ENCODE assay signal across 10 cellular contexts in the genomic region with DNA sequence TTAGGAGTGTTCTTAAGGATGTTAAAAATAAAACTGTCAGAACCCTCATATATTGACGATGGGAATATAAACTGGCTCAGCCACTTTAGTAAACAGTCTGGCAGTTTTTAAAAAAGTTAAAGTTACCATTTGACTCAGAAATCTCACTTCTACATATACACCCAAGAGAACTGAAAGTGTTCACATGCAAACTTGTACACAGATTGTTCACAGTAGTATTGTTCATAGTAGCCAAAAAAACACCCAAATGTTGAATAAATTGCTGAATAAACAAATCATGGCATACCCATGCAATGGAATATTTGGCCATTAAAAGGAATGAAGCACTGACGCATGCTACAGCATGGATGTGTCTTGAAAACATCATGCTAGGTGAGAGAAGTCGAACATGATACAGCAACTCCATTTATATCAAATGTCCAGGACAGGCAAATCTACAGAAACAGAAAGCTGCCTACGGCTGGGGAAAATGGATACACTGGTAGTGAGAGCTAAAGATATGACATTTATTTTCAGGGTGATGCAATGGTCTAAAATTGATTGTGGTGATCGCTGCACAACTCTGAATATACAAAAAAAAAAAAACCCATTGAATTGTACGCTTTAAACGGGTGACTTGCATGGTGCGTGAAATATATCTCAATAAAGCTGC. TPM values are rescaled to one million over a fixed set of nuclear protein-coding genes. Genes with fewer than 3 reads are reported as not detected.
DNase-seq lines count a peak whose midpoint lies in the region; ATAC-seq, FAIRE-seq and TF ChIP-seq lines count a peak whose summit lies in the region.
"Had no signal": no experiment of that assay in that cellular context is flagged by ENCODE, and none has a peak within 500 bp of the region (broad histone marks: within the 10 kb centered on the region; RNA-seq: fewer than 3 reads in every experiment).

No MANE protein-coding gene starts in this region.

- H3K4me1 Mint-ChIP-seq in brain: peaks cover 9% of the 10 kb centered on the region

- H3K9me3 ChIP-seq in breast epithelium: no peaks in the 10 kb centered on the region

- peaks cover 10% of the 10 kb centered on the region for H3K36me3 ChIP-seq in breast epithelium

- peak overlapping the region in 3 of 5 experiments; percentile 52 to 83 (median 69) for H3K27ac Mint-ChIP-seq in brain

- H3K4me3 Mint-ChIP-seq in brain: no peak overlapping the region
- H3K4me3 Mint-ChIP-seq: endodermal cell had no signal

- H3K4me1 ChIP-seq in breast epithelium: no peaks in the 10 kb centered on the region

- no peak overlapping the region for H3K4me3 ChIP-seq in breast epithelium

- H3K27ac ChIP-seq in breast epithelium: no peak overlapping the region

- H3K27me3 ChIP-seq in breast epithelium: no peaks in the 10 kb centered on the region

- peaks cover 0 to 5% (median 0%) of the 10 kb centered on the region in 5 experiments for H3K9me3 Mint-ChIP-seq in brain
- H3K9me3 Mint-ChIP-seq: endodermal cell had no signal

- H3K36me3 Mint-ChIP-seq in brain: peaks cover 72% of the 10 kb centered on the region

- TF ChIP-seq POLR2A in breast epithelium (IDR thresholded peaks at IDR 0.05): no peak

- no peak for TF ChIP-seq CTCF in brain (conservative IDR thresholded peaks at IDR 0.05)
- TF ChIP-seq CTCF in breast epithelium (IDR thresholded peaks at IDR 0.05): no peak

- no peaks in the 10 kb centered on the region for H3K27me3 Mint-ChIP-seq in brain

- FAIRE-seq in GM18507 (lab: Jason Lieb, UNC): peak; percentile 18

- peak; percentile 84 for ATAC-seq in GM21360 (IDR thresholded peaks at IDR 0.05; ENCODE audit: unreplicated experiment)
- peak; percentile 73 for ATAC-seq in HG03066 (IDR thresholded peaks at IDR 0.05; ENCODE audit: low read depth, unreplicated experiment)

- intact Hi-C loops in breast epithelium (cut with DNase I; ENCODE audit: low total_unique reads): no loop called here

- DNase-seq in GM18507 (ENCODE audit: extremely low spot score, insufficient read length, low read depth) (no peak), breast epithelium (ENCODE audit: low spot score in 2 of 2) (no peak), epidermal melanocyte (ENCODE audit: insufficient read length, low spot score) (no peak), NCI-H345 (lab: John Stamatoyannopoulos, UW) (no peak), AG08395 (ENCODE audit: low spot score) (no peak)
- DNase-seq: endodermal cell, left cardiac atrium had no signal

RNA-seq across cellular contexts. Expression of a gene that starts 10.1 kb away (rescaled TPM):
- polyA plus RNA-seq in brain (ENCODE audit: insufficient read depth, low read depth, low replicate concordance): 2,506 TPM
- total RNA-seq in breast epithelium: 1,000 to 10,000 TPM; 1,654 to 2,512 (median 1,741) TPM
